21 cellular contexts compared by ENCODE assay signal in genomic region chr15:27783668-27784067, GRCh38.
"Had no signal": no experiment of that assay in that cellular context is flagged by ENCODE, and none has a peak within 500 bp of the region (broad histone marks: within the 10 kb centered on the region; RNA-seq: fewer than 3 reads in every experiment).

No MANE protein-coding gene starts in this region.

- H3K27me3 Mint-ChIP-seq: central memory CD8-positive, alpha-beta T cell; dendritic cell treated with granulocyte-macrophage colony-stimulating factor and Interleukin-4, amounts not matched to agents 40 ng/mL and 50 ng/mL, for 4 days; natural killer cell treated with Interleukin-12 subunit alpha and Interleukin-12 subunit beta and Interleukin-15 and Interleukin-18, amount 100 ng/mL, for 72 hours; stimulated activated naive B cell treated with anti-CD40 and anti-IgM and Interleukin-4, amounts not matched to agents 10 μg/mL and 1 μg/mL and 100 μg/mL, for 72 hours; stimulated activated naive CD8-positive, alpha-beta T cell treated with anti-CD3 and anti-CD28 coated beads, Interleukin-15, amount 100 ng/mL, for 72 hours had no signal

- H3K27ac ChIP-seq: colonic mucosa, esophagus squamous epithelium, lower lobe of right lung, prostate gland, skin epidermis, spleen, suprapubic skin, transverse colon, upper lobe of right lung, vagina had no signal

- H3K4me1 Mint-ChIP-seq: central memory CD8-positive, alpha-beta T cell; neural crest cell; stimulated activated naive B cell treated with anti-CD40 and anti-IgM and Interleukin-4, amounts not matched to agents 10 μg/mL and 1 μg/mL and 100 μg/mL, for 72 hours; stimulated activated naive CD8-positive, alpha-beta T cell treated with anti-CD3 and anti-CD28 coated beads, Interleukin-15, amount 100 ng/mL, for 72 hours had no signal

- H3K36me3 ChIP-seq: colonic mucosa, esophagus squamous epithelium, lower lobe of right lung, prostate gland, spleen, suprapubic skin, transverse colon, upper lobe of right lung, vagina had no signal

- H3K4me1 ChIP-seq: colonic mucosa, esophagus squamous epithelium, lower lobe of right lung, prostate gland, spleen, suprapubic skin, upper lobe of right lung, vagina had no signal

- H3K9me3 ChIP-seq: colonic mucosa, esophagus squamous epithelium, prostate gland, suprapubic skin, upper lobe of right lung, vagina had no signal

- H3K36me3 Mint-ChIP-seq: natural killer cell treated with Interleukin-12 subunit alpha and Interleukin-12 subunit beta and Interleukin-15 and Interleukin-18, amount 100 ng/mL, for 72 hours; stimulated activated naive B cell treated with anti-CD40 and anti-IgM and Interleukin-4, amounts not matched to agents 10 μg/mL and 1 μg/mL and 100 μg/mL, for 72 hours had no signal

- H3K4me3 Mint-ChIP-seq: central memory CD8-positive, alpha-beta T cell; dendritic cell treated with granulocyte-macrophage colony-stimulating factor and Interleukin-4, amounts not matched to agents 40 ng/mL and 50 ng/mL, for 4 days; natural killer cell treated with Interleukin-12 subunit alpha and Interleukin-12 subunit beta and Interleukin-15 and Interleukin-18, amount 100 ng/mL, for 72 hours; neural crest cell; stimulated activated naive B cell treated with anti-CD40 and anti-IgM and Interleukin-4, amounts not matched to agents 10 μg/mL and 1 μg/mL and 100 μg/mL, for 72 hours; stimulated activated naive CD8-positive, alpha-beta T cell treated with anti-CD3 and anti-CD28 coated beads, Interleukin-15, amount 100 ng/mL, for 72 hours had no signal

- H3K4me3 ChIP-seq: colonic mucosa, esophagus squamous epithelium, lower lobe of right lung, prostate gland, skin epidermis, spleen, suprapubic skin, transverse colon, upper lobe of right lung, vagina had no signal

- ATAC-seq: left colon; left ventricle myocardium superior; lower lobe of right lung; natural killer cell treated with Interleukin-12 subunit alpha and Interleukin-12 subunit beta and Interleukin-15 and Interleukin-18, amount 100 ng/mL, for 72 hours; right cardiac atrium; stimulated activated naive B cell treated with anti-CD40 and anti-IgM and Interleukin-4, amounts not matched to agents 10 μg/mL and 1 μg/mL and 100 μg/mL, for 72 hours; stimulated activated naive CD8-positive, alpha-beta T cell treated with anti-CD3 and anti-CD28 coated beads, Interleukin-15, amount 100 ng/mL, for 72 hours; upper lobe of right lung had no signal

- H3K9me3 Mint-ChIP-seq: stimulated activated naive CD8-positive, alpha-beta T cell treated with anti-CD3 and anti-CD28 coated beads, Interleukin-15, amount 100 ng/mL, for 72 hours had no signal

- H3K27ac Mint-ChIP-seq: dendritic cell treated with granulocyte-macrophage colony-stimulating factor and Interleukin-4, amounts not matched to agents 40 ng/mL and 50 ng/mL, for 4 days; natural killer cell treated with Interleukin-12 subunit alpha and Interleukin-12 subunit beta and Interleukin-15 and Interleukin-18, amount 100 ng/mL, for 72 hours; stimulated activated naive B cell treated with anti-CD40 and anti-IgM and Interleukin-4, amounts not matched to agents 10 μg/mL and 1 μg/mL and 100 μg/mL, for 72 hours; stimulated activated naive CD8-positive, alpha-beta T cell treated with anti-CD3 and anti-CD28 coated beads, Interleukin-15, amount 100 ng/mL, for 72 hours had no signal

- DNase-seq: colonic mucosa; effector memory CD4-positive, alpha-beta T cell; esophagus squamous epithelium; head of caudate nucleus; left colon; left ventricle myocardium superior; lower lobe of right lung; right cardiac atrium; spleen; stimulated activated naive B cell treated with anti-CD40 and anti-IgM and Interleukin-4, amounts not matched to agents 10 μg/mL and 1 μg/mL and 100 μg/mL, for 72 hours; stimulated activated naive CD8-positive, alpha-beta T cell treated with anti-CD3 and anti-CD28 coated beads, Interleukin-15, amount 100 ng/mL, for 72 hours; transverse colon; upper lobe of right lung had no signal

- H3K27me3 ChIP-seq: colonic mucosa, esophagus squamous epithelium, spleen, suprapubic skin, transverse colon, upper lobe of right lung, vagina had no signal
